In genomic region chr3:149277338-149277813, GRCh38 we compare ENCODE assay signal across 9 cellular contexts. TPM values are rescaled to one million over a fixed set of nuclear protein-coding genes. Genes with fewer than 3 reads are reported as not detected.
A peak's percentile ranks its signal among the peaks of the same experiment; 100 is the strongest.
DNase-seq lines count a peak whose midpoint lies in the region; ATAC-seq and TF ChIP-seq lines count a peak whose summit lies in the region.
"Had no signal": no experiment of that assay in that cellular context is flagged by ENCODE, and none has a peak within 500 bp of the region (broad histone marks: within the 10 kb centered on the region; RNA-seq: fewer than 3 reads in every experiment).

No MANE protein-coding gene starts in this region.

- ATAC-seq in left lung: peak; percentile 73

- no peak overlapping the region for H3K4me3 ChIP-seq in MM.1S (ENCODE audit: low read length)
- no peak overlapping the region for H3K4me3 ChIP-seq in left lung
- no peak overlapping the region for H3K4me3 ChIP-seq in vagina

- in situ Hi-C loops in GM13976 (cut with MboI; ENCODE audit: low sequenced_read_pairs, unreplicated experiment): loop anchor here (5.0 to 10.0 kb wide), 2 partner anchors 160 to 323 kb away; no protein-coding TSS in a partner anchor

- peak overlapping the region; percentile 57 for H3K4me3 Mint-ChIP-seq in activated CD4-positive, alpha-beta memory T cell treated with anti-CD3 and anti-CD28 coated beads, Interleukin-2, amount 10 ng/mL, durations not matched to agents 7 days and 5 days

- CTCF ChIA-PET in activated CD4-positive, alpha-beta memory T cell treated with anti-CD3 and anti-CD28 coated beads, Interleukin-2, amount 10 ng/mL, durations not matched to agents 7 days and 5 days (lab: Charles Lee): interaction anchor here (1.0 to 2.0 kb wide), 4 partner anchors 14 to 327 kb away, joined by 3 to 17 read pairs (median 3); no protein-coding TSS in a partner anchor

- no peak for TF ChIP-seq CTCF in MM.1S (IDR thresholded peaks at IDR 0.05; ENCODE audit: low read length)
- no peak for TF ChIP-seq CTCF in left lung (IDR thresholded peaks at IDR 0.05)
- no peak for TF ChIP-seq CTCF in GM13976 (IDR thresholded peaks at IDR 0.05; ENCODE audit: borderline replicate concordance, control extremely low read depth, extremely low read depth, insufficient read depth, missing control alignments)
- no peak for TF ChIP-seq CTCF in vagina (IDR thresholded peaks at IDR 0.05)

- peaks cover 11% of the 10 kb centered on the region for H3K4me1 Mint-ChIP-seq in activated CD4-positive, alpha-beta memory T cell treated with anti-CD3 and anti-CD28 coated beads, Interleukin-2, amount 10 ng/mL, durations not matched to agents 7 days and 5 days

- H3K9me3 ChIP-seq in MM.1S (replicated peaks; ENCODE audit: insufficient read depth, low read length) (no peaks in the 10 kb centered on the region), left lung (no peaks in the 10 kb centered on the region), vagina (no peaks in the 10 kb centered on the region)

- no peak overlapping the region for H2AFZ ChIP-seq in MM.1S (ENCODE audit: low read length)

- TF ChIP-seq POLR2A in vagina (IDR thresholded peaks at IDR 0.05): no peak

- no peak overlapping the region for H3K9ac ChIP-seq in MM.1S (ENCODE audit: low read length)

- no peaks in the 10 kb centered on the region for H3K9me3 Mint-ChIP-seq in activated CD4-positive, alpha-beta memory T cell treated with anti-CD3 and anti-CD28 coated beads, Interleukin-2, amount 10 ng/mL, durations not matched to agents 7 days and 5 days

- POLR2A ChIA-PET in activated CD4-positive, alpha-beta memory T cell treated with anti-CD3 and anti-CD28 coated beads, Interleukin-2, amount 10 ng/mL, durations not matched to agents 7 days and 5 days (lab: Charles Lee): interaction anchor here (0.7 kb wide), 1 partner anchor 148 kb away, joined by 3 read pairs; the partner anchor contains the start of gene HPS3

- H3F3A ChIP-seq in MM.1S (ENCODE audit: insufficient read depth, low read length): no peaks in the 10 kb centered on the region

- no peaks in the 10 kb centered on the region for H3K79me2 ChIP-seq in MM.1S (ENCODE audit: low read length)

- no peaks in the 10 kb centered on the region for H3K27me3 ChIP-seq in MM.1S (replicated peaks; ENCODE audit: insufficient read depth, low read length)
- no peaks in the 10 kb centered on the region for H3K27me3 ChIP-seq in left lung
- no peaks in the 10 kb centered on the region for H3K27me3 ChIP-seq in vagina

- peaks cover 3% of the 10 kb centered on the region for H3K27me3 Mint-ChIP-seq in activated CD4-positive, alpha-beta memory T cell treated with anti-CD3 and anti-CD28 coated beads, Interleukin-2, amount 10 ng/mL, durations not matched to agents 7 days and 5 days

- H3K36me3 Mint-ChIP-seq in activated CD4-positive, alpha-beta memory T cell treated with anti-CD3 and anti-CD28 coated beads, Interleukin-2, amount 10 ng/mL, durations not matched to agents 7 days and 5 days (ENCODE audit: low read depth): no peaks in the 10 kb centered on the region

- H3K4me1 ChIP-seq in MM.1S (ENCODE audit: low read length): no peaks in the 10 kb centered on the region
- H3K4me1 ChIP-seq in left lung: peaks cover 6 to 44% of the 10 kb centered on the region in 2 donors
- no peaks in the 10 kb centered on the region for H3K4me1 ChIP-seq in vagina

- DNase-seq in GDM1 (lab: John Stamatoyannopoulos, UW) (peak; percentile 53), H4 (ENCODE audit: low spot score) (peak; percentile 88), MM.1S (peak; percentile 16), left lung (no peak), GM13976 (ENCODE audit: low spot score) (no peak), putamen (ENCODE audit: low spot score) (no peak), vagina (ENCODE audit: extremely low spot score in 2 of 2) (no peak)
- no peak for DNase-seq in activated CD4-positive, alpha-beta memory T cell treated with anti-CD3 and anti-CD28 coated beads, Interleukin-2, amount 10 ng/mL, durations not matched to agents 7 days and 5 days

- no peak overlapping the region for H3K4me2 ChIP-seq in MM.1S (ENCODE audit: low read depth, low read length)

- H3K36me3 ChIP-seq in MM.1S (replicated peaks; ENCODE audit: insufficient read depth, low read length): no peaks in the 10 kb centered on the region
- H3K36me3 ChIP-seq in left lung: no peaks in the 10 kb centered on the region
- H3K36me3 ChIP-seq in vagina: no peaks in the 10 kb centered on the region

- intact Hi-C loops in left lung (cut with DNase I): loop anchor here in 1 of 2 donors (5.0 kb wide), 1 partner anchor 325 kb away; no protein-coding TSS in a partner anchor
- intact Hi-C loops in vagina (cut with DNase I): no loop called here

- H3K27ac ChIP-seq in MM.1S (ENCODE audit: low read length) (no peak overlapping the region), left lung (peak overlapping the region; percentile 74 to 90), vagina (no peak overlapping the region)

- H3K27ac Mint-ChIP-seq in activated CD4-positive, alpha-beta memory T cell treated with anti-CD3 and anti-CD28 coated beads, Interleukin-2, amount 10 ng/mL, durations not matched to agents 7 days and 5 days: peak overlapping the region; percentile 63

- H3K9me2 ChIP-seq in MM.1S (replicated peaks; ENCODE audit: insufficient read depth, low read length): no peaks in the 10 kb centered on the region

- H4K20me1 ChIP-seq in MM.1S (ENCODE audit: insufficient read depth, low read length): no peaks in the 10 kb centered on the region

RNA-seq across cellular contexts. Expression of gene CP, which starts 55.7 kb away (rescaled TPM):
- total RNA-seq in H4 (2014; rRNA removed; shearing (Covaris generic)): 2.6 and 3.4 TPM in 2 replicates
- total RNA-seq in activated CD4-positive, alpha-beta memory T cell treated with anti-CD3 and anti-CD28 coated beads, Interleukin-2, amount 10 ng/mL, durations not matched to agents 7 days and 5 days: not detected
- 10 to 100 TPM in 1 of 2 donors, 1 to 10 TPM in 1; 5.8 to 15.4 TPM for total RNA-seq in left lung
- total RNA-seq in vagina: 26.3 TPM
- total RNA-seq: T-helper 1 cell treated with Interleukin-12 subunit alpha and Interleukin-12 subunit beta and Interleukin-4 antibody, amounts not matched to agents 30 ng/mL and 1 ng/mL, for 36 hours had no signal

RNA-seq across cellular contexts. Expression of gene TM4SF18, which starts 56.1 kb away (rescaled TPM):
- 0.08 and 0.39 TPM in 2 replicates for total RNA-seq in H4 (2014; rRNA removed; shearing (Covaris generic))
- not detected for total RNA-seq in activated CD4-positive, alpha-beta memory T cell treated with anti-CD3 and anti-CD28 coated beads, Interleukin-2, amount 10 ng/mL, durations not matched to agents 7 days and 5 days
- total RNA-seq in left lung (1 to 10 TPM; 8.5 to 8.8 TPM), vagina (10.1 TPM)
- total RNA-seq: T-helper 1 cell treated with Interleukin-12 subunit alpha and Interleukin-12 subunit beta and Interleukin-4 antibody, amounts not matched to agents 30 ng/mL and 1 ng/mL, for 36 hours had no signal

Comparison
In these comparisons a context has a peak if more than half of its experiments do, and no peak if none do; other contexts are left out.
1. DNase-seq: peak in GDM1 (single experiment), H4 (single experiment) and MM.1S (single experiment); none in activated CD4-positive, alpha-beta memory T cell treated with anti-CD3 and anti-CD28 coated beads, Interleukin-2, amount 10 ng/mL, durations not matched to agents 7 days and 5 days (single experiment), left lung (0 of 2), GM13976 (single experiment), putamen (single experiment) and vagina (0 of 2).
2. H3K27ac ChIP-seq: peak in left lung (2 of 2); none in MM.1S (single experiment) and vagina (single experiment).